Comparison of ENCODE assay signal across 12 cellular contexts in genomic region chr1:109185990-109186703, GRCh38. TPM values are rescaled to one million over a fixed set of nuclear protein-coding genes. Genes with fewer than 3 reads are reported as not detected.
DNase-seq lines count a peak whose midpoint lies in the region; ATAC-seq and TF ChIP-seq lines count a peak whose summit lies in the region.
"Had no signal": no experiment of that assay in that cellular context is flagged by ENCODE, and none has a peak within 500 bp of the region (broad histone marks: within the 10 kb centered on the region; RNA-seq: fewer than 3 reads in every experiment).

No MANE protein-coding gene starts in this region.

- no peak for TF ChIP-seq POLR2A in spleen (IDR thresholded peaks at IDR 0.05)

- H3K4me3 ChIP-seq in spleen: no peak overlapping the region
- H3K4me3 ChIP-seq: ascending aorta had no signal

- H3K36me3 ChIP-seq in spleen: no peaks in the 10 kb centered on the region
- H3K36me3 ChIP-seq: ascending aorta had no signal

- H3K27me3 ChIP-seq in spleen (replicated peaks in 1 of 7): no peaks in the 10 kb centered on the region
- H3K27me3 ChIP-seq: ascending aorta had no signal

- ATAC-seq in HG03108 (IDR thresholded peaks at IDR 0.05; ENCODE audit: unreplicated experiment): no peak
- ATAC-seq in GM21825 (IDR thresholded peaks at IDR 0.05; ENCODE audit: unreplicated experiment): no peak

- intact Hi-C loops in spleen (cut with DNase I; ENCODE audit: low total_unique reads): no loop called here

- peak overlapping the region in 5 of 8 donors; percentile 20 to 87 (median 42) for H3K27ac ChIP-seq in spleen
- H3K27ac ChIP-seq: ascending aorta had no signal

- TF ChIP-seq CTCF in spleen (IDR thresholded peaks at IDR 0.05 in 8 of 11, conservative IDR thresholded peaks at IDR 0.05 in 3 of 11): no peak

- DNase-seq in NCI-H1694 (lab: John Stamatoyannopoulos, UW) (peak; percentile 39), NCI-H524 treated with DMSO at 0.1 percent for 48 hours (lab: John Stamatoyannopoulos, UW) (peak; percentile 39), iPS-NIHi11 (ENCODE audit: low spot score) (peak; percentile 42), spleen (no peak), foreskin melanocyte (no peak)
- no peak for DNase-seq in activated CD8-positive, alpha-beta memory T cell treated with anti-CD3 and anti-CD28 coated beads, Interleukin-2, amount 50 U/mL, for 4 hours
- DNase-seq: H7; NCI-H2081 treated with DMSO at 0.1 percent for 48 hours; stimulated activated naive CD4-positive, alpha-beta T cell had no signal

- WGBS in spleen, 5 donors: 64 to 71% (median 68%) methylated on average over 5 of the region's 5 CpGs

- H3K9me3 ChIP-seq in spleen: no peaks in the 10 kb centered on the region
- H3K9me3 ChIP-seq: ascending aorta had no signal

- H3K4me1 ChIP-seq in spleen: peaks cover 0 to 34% (median 2%) of the 10 kb centered on the region in 6 donors
- H3K4me1 ChIP-seq: ascending aorta had no signal

RNA-seq across cellular contexts. Expression of gene SARS1, which starts 27.6 kb away (rescaled TPM):
- 100 to 1,000 TPM in 3 of 7 donors, 10 to 100 TPM in 4; 98.5 to 138 (median 99.4) TPM for total RNA-seq in spleen
- 10 to 100 TPM; 47.2 to 63.2 (median 50.1) TPM for polyA plus RNA-seq in spleen

Comparison
In these comparisons a context has a peak if more than half of its experiments do, and no peak if none do; other contexts are left out.
1. DNase-seq: peak in NCI-H1694 (single experiment), NCI-H524 treated with DMSO at 0.1 percent for 48 hours (single experiment) and iPS-NIHi11 (single experiment); none in spleen (single experiment), foreskin melanocyte (single experiment) and activated CD8-positive, alpha-beta memory T cell treated with anti-CD3 and anti-CD28 coated beads, Interleukin-2, amount 50 U/mL, for 4 hours (single experiment).